Comparison of ENCODE assay signal across 24 cellular contexts in genomic region chr5:175664723-175665122, GRCh38. TPM values are rescaled to one million over a fixed set of nuclear protein-coding genes. Genes with fewer than 3 reads are reported as not detected.
"Had no signal": no experiment of that assay in that cellular context is flagged by ENCODE, and none has a peak within 500 bp of the region (broad histone marks: within the 10 kb centered on the region; RNA-seq: fewer than 3 reads in every experiment).

No MANE protein-coding gene starts in this region.

- H3K9me3 ChIP-seq: gastrocnemius medialis, mucosa of descending colon, right lobe of liver, stomach, thyroid gland, vagina had no signal

- H3K36me3 ChIP-seq: gastrocnemius medialis, right lobe of liver, stomach, thyroid gland, vagina had no signal

- H3K4me3 ChIP-seq: gastrocnemius medialis, mucosa of descending colon, right lobe of liver, stomach, thyroid gland, vagina had no signal

- H3K27ac ChIP-seq: gastrocnemius medialis, parathyroid adenoma, right lobe of liver, stomach, thyroid gland, vagina had no signal

- DNase-seq: cortex of kidney; effector memory CD8-positive, alpha-beta T cell; foreskin fibroblast; gastrocnemius medialis; head of caudate nucleus; mesenchymal stem cell; mucosa of descending colon; naive thymus-derived CD8-positive, alpha-beta T cell; right lobe of liver; stimulated activated CD4-positive, alpha-beta T cell treated with anti-CD3 and anti-CD28 coated beads, Interleukin-2, amount 100 ng/mL, for 24 hours; stimulated activated CD4-positive, alpha-beta T cell treated with anti-CD3 and anti-CD28 coated beads, Interleukin-4, amount 100 ng/mL, for 24 hours; stimulated activated naive CD4-positive, alpha-beta T cell treated with Interleukin-2 at 50 U/mL for 16 hours; stomach; thyroid gland; trophoblast cell had no signal

- H3K9me3 Mint-ChIP-seq: effector memory CD8-positive, alpha-beta T cell; mesothelial cell of epicardium; naive thymus-derived CD8-positive, alpha-beta T cell; stimulated activated effector memory CD8-positive, alpha-beta T cell treated with anti-CD3 and anti-CD28 coated beads, Interleukin-12 subunit alpha, Interleukin-12 subunit beta, amount 100 ng/mL, for 72 hours had no signal

- H3K4me3 Mint-ChIP-seq: effector memory CD8-positive, alpha-beta T cell; mesothelial cell of epicardium; stimulated activated effector memory CD8-positive, alpha-beta T cell treated with anti-CD3 and anti-CD28 coated beads, Interleukin-12 subunit alpha, Interleukin-12 subunit beta, amount 100 ng/mL, for 72 hours had no signal

- H3K4me1 ChIP-seq: gastrocnemius medialis, parathyroid adenoma, right lobe of liver, thyroid gland, vagina had no signal

- H3K27ac Mint-ChIP-seq: mesothelial cell of epicardium; progenitor cell of endocrine pancreas; stimulated activated effector memory CD8-positive, alpha-beta T cell treated with anti-CD3 and anti-CD28 coated beads, Interleukin-12 subunit alpha, Interleukin-12 subunit beta, amount 100 ng/mL, for 72 hours had no signal

- H3K27me3 ChIP-seq: right lobe of liver, thyroid gland, vagina had no signal

- H3K9ac ChIP-seq: parathyroid adenoma had no signal

- ATAC-seq: effector memory CD8-positive, alpha-beta T cell; gastrocnemius medialis; left lobe of liver; mucosa of descending colon; naive thymus-derived CD8-positive, alpha-beta T cell; right lobe of liver; stimulated activated effector memory CD8-positive, alpha-beta T cell treated with anti-CD3 and anti-CD28 coated beads, Interleukin-12 subunit alpha, Interleukin-12 subunit beta, amount 100 ng/mL, for 72 hours had no signal

- H3K36me3 Mint-ChIP-seq: mesothelial cell of epicardium; stimulated activated effector memory CD8-positive, alpha-beta T cell treated with anti-CD3 and anti-CD28 coated beads, Interleukin-12 subunit alpha, Interleukin-12 subunit beta, amount 100 ng/mL, for 72 hours had no signal

RNA-seq across cellular contexts. Expression of gene HRH2, which starts 6.9 kb away (rescaled TPM):
- total RNA-seq: dermis microvascular lymphatic vessel endothelial cell, lung microvascular endothelial cell had no signal
- polyA plus RNA-seq: keratinocyte had no signal
